In genomic region chr2:149055751-149056150, GRCh38 we compare ENCODE assay signal across 23 cellular contexts. TPM values are rescaled to one million over a fixed set of nuclear protein-coding genes. Genes with fewer than 3 reads are reported as not detected.
"Had no signal": no experiment of that assay in that cellular context is flagged by ENCODE, and none has a peak within 500 bp of the region (broad histone marks: within the 10 kb centered on the region; RNA-seq: fewer than 3 reads in every experiment).

No MANE protein-coding gene starts in this region.

- DNase-seq: activated CD4-positive, alpha-beta memory T cell treated with anti-CD3 and anti-CD28 coated beads, Interleukin-2, amount 10 ng/mL, durations not matched to agents 7 days and 5 days; activated CD4-positive, alpha-beta T cell treated with anti-CD3 and anti-CD28 coated beads for 48 hours; activated CD4-positive, CD25-positive, alpha-beta regulatory T cell; activated CD8-positive, alpha-beta memory T cell treated with anti-CD3 and anti-CD28 coated beads, Interleukin-2, amount 10 ng/mL, durations not matched to agents 7 days and 5 days; body of pancreas; caudate nucleus; dorsolateral prefrontal cortex; foreskin melanocyte; glutamatergic neuron; hypothalamus; naive thymus-derived CD8-positive, alpha-beta T cell; pancreas; spleen; stimulated activated CD4-positive, alpha-beta T cell treated with anti-CD3 and anti-CD28 coated beads, Interleukin-4, amount 100 ng/mL, for 4 hours; T-helper 9 cell; upper lobe of left lung had no signal

- H3K4me3 Mint-ChIP-seq: activated CD4-positive, alpha-beta memory T cell treated with anti-CD3 and anti-CD28 coated beads, Interleukin-2, amount 10 ng/mL, durations not matched to agents 7 days and 5 days; activated CD8-positive, alpha-beta memory T cell treated with anti-CD3 and anti-CD28 coated beads, Interleukin-2, amount 10 ng/mL, durations not matched to agents 7 days and 5 days; activated naive CD8-positive, alpha-beta T cell; memory B cell; naive thymus-derived CD8-positive, alpha-beta T cell; stimulated activated memory B cell treated with anti-CD40 and anti-IgM and Interleukin-4, amounts not matched to agents 10 μg/mL and 1 μg/mL and 100 μg/mL, for 72 hours had no signal

- H3K27ac ChIP-seq: body of pancreas, dorsolateral prefrontal cortex, neutrophil, pancreas, spleen, thoracic aorta, upper lobe of left lung had no signal

- H3K4me3 ChIP-seq: body of pancreas, dorsolateral prefrontal cortex, pancreas, spleen, thoracic aorta, upper lobe of left lung had no signal

- H3K36me3 ChIP-seq: neutrophil, pancreas, spleen, thoracic aorta, upper lobe of left lung had no signal

- H3K36me3 Mint-ChIP-seq: activated CD8-positive, alpha-beta memory T cell treated with anti-CD3 and anti-CD28 coated beads, Interleukin-2, amount 10 ng/mL, durations not matched to agents 7 days and 5 days; activated naive CD8-positive, alpha-beta T cell; naive thymus-derived CD8-positive, alpha-beta T cell; stimulated activated memory B cell treated with anti-CD40 and anti-IgM and Interleukin-4, amounts not matched to agents 10 μg/mL and 1 μg/mL and 100 μg/mL, for 72 hours had no signal

- H3K4me1 Mint-ChIP-seq: activated CD4-positive, alpha-beta memory T cell treated with anti-CD3 and anti-CD28 coated beads, Interleukin-2, amount 10 ng/mL, durations not matched to agents 7 days and 5 days; activated CD8-positive, alpha-beta memory T cell treated with anti-CD3 and anti-CD28 coated beads, Interleukin-2, amount 10 ng/mL, durations not matched to agents 7 days and 5 days; naive thymus-derived CD8-positive, alpha-beta T cell; stimulated activated memory B cell treated with anti-CD40 and anti-IgM and Interleukin-4, amounts not matched to agents 10 μg/mL and 1 μg/mL and 100 μg/mL, for 72 hours had no signal

- H3K27me3 Mint-ChIP-seq: stimulated activated memory B cell treated with anti-CD40 and anti-IgM and Interleukin-4, amounts not matched to agents 10 μg/mL and 1 μg/mL and 100 μg/mL, for 72 hours had no signal

- H3K27me3 ChIP-seq: body of pancreas, neutrophil, pancreas, upper lobe of left lung had no signal

- H3K9me3 ChIP-seq: body of pancreas, neutrophil, pancreas, spleen, thoracic aorta, upper lobe of left lung had no signal

- H3K27ac Mint-ChIP-seq: activated CD4-positive, alpha-beta memory T cell treated with anti-CD3 and anti-CD28 coated beads, Interleukin-2, amount 10 ng/mL, durations not matched to agents 7 days and 5 days; activated CD8-positive, alpha-beta memory T cell treated with anti-CD3 and anti-CD28 coated beads, Interleukin-2, amount 10 ng/mL, durations not matched to agents 7 days and 5 days; activated naive CD8-positive, alpha-beta T cell; memory B cell; naive thymus-derived CD8-positive, alpha-beta T cell; stimulated activated memory B cell treated with anti-CD40 and anti-IgM and Interleukin-4, amounts not matched to agents 10 μg/mL and 1 μg/mL and 100 μg/mL, for 72 hours had no signal

- ATAC-seq: activated CD8-positive, alpha-beta memory T cell treated with anti-CD3 and anti-CD28 coated beads, Interleukin-2, amount 10 ng/mL, durations not matched to agents 7 days and 5 days; body of pancreas; naive thymus-derived CD8-positive, alpha-beta T cell; pancreas; sciatic nerve; stimulated activated memory B cell treated with anti-CD40 and anti-IgM and Interleukin-4, amounts not matched to agents 10 μg/mL and 1 μg/mL and 100 μg/mL, for 72 hours had no signal

- H3K9me3 Mint-ChIP-seq: activated CD4-positive, alpha-beta memory T cell treated with anti-CD3 and anti-CD28 coated beads, Interleukin-2, amount 10 ng/mL, durations not matched to agents 7 days and 5 days; memory B cell; naive thymus-derived CD8-positive, alpha-beta T cell; stimulated activated memory B cell treated with anti-CD40 and anti-IgM and Interleukin-4, amounts not matched to agents 10 μg/mL and 1 μg/mL and 100 μg/mL, for 72 hours had no signal

- H3K4me1 ChIP-seq: body of pancreas, pancreas, spleen had no signal

RNA-seq across cellular contexts. Expression of gene LYPD6B, which starts 17.3 kb away (rescaled TPM):
- total RNA-seq: activated CD8-positive, alpha-beta memory T cell treated with anti-CD3 and anti-CD28 coated beads, Interleukin-2, amount 10 ng/mL, durations not matched to agents 7 days and 5 days; fibroblast of lung; naive thymus-derived CD8-positive, alpha-beta T cell; sciatic nerve; thoracic aorta had no signal
- polyA plus RNA-seq: naive thymus-derived CD8-positive, alpha-beta T cell had no signal
